ENCODE assay signal across 9 cellular contexts in the genomic region with DNA sequence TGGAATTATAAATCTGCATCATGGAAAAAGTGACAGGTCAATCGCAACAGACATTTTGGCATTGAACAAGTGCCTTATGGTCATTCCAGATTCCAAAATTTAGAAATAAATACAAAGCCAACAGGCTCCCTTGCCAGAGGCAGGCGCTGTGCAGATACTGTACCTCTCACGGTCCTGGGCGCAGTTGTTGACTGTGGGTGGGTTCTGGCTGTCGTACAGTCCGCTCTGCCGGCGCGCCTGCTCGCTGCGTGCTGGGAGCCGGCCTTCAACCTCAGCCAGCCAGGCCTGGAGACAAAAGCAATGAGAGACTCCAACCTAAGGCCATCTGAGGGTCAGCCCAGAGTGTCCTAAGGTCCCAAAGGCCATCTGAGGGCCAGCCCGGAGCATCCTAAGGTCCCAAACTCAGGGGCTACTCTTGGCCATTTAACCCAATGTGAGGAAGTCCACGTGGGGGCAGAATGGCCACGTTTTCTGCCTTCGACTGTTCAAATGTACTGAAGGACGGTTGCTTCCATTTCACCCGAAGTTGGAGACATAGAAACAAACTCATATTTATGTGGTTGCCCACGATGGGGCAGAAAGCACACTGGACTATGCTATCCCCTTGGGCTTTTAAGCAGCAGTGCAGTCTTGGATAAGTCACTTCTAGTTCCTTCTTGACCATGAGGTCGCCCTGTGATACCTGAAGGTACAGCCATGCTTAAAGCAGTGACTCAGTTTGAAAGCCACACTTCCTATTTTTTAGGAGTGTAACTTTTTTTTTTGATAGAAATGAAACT.
A peak's percentile ranks its signal among the peaks of the same experiment; 100 is the strongest.
DNase-seq lines count a peak whose midpoint lies in the region; ATAC-seq and TF ChIP-seq lines count a peak whose summit lies in the region.
"Had no signal": no experiment of that assay in that cellular context is flagged by ENCODE, and none has a peak within 500 bp of the region (broad histone marks: within the 10 kb centered on the region; RNA-seq: fewer than 3 reads in every experiment).

No MANE protein-coding gene starts in this region.

- no peaks in the 10 kb centered on the region for H3F3A ChIP-seq in neural progenitor cell (ENCODE audit: low read depth)

- no peaks in the 10 kb centered on the region for H3K79me2 ChIP-seq in neural progenitor cell (ENCODE audit: low read depth)

- H3K9me3 ChIP-seq in esophagus muscularis mucosa (no peaks in the 10 kb centered on the region), neural progenitor cell (ENCODE audit: low read depth) (no peaks in the 10 kb centered on the region)

- peak; percentile 82 for ATAC-seq in GM18498 (IDR thresholded peaks at IDR 0.05; ENCODE audit: unreplicated experiment)
- peak; percentile 84 for ATAC-seq in GM21367 (IDR thresholded peaks at IDR 0.05; ENCODE audit: unreplicated experiment)
- peak; percentile 66 for ATAC-seq in HG03457 (IDR thresholded peaks at IDR 0.05; ENCODE audit: unreplicated experiment)

- H3K36me3 Mint-ChIP-seq in neural progenitor cell, result peaks cover 31% of the 10 kb centered on the region

- DNase-seq in esophagus muscularis mucosa (ENCODE audit: extremely low spot score) (no peak), neural progenitor cell (ENCODE audit: low spot score) (no peak), NCI-H187 (lab: John Stamatoyannopoulos, UW) (no peak), coronary artery (ENCODE audit: low spot score) (no peak)
- DNase-seq in activated CD8-positive, alpha-beta memory T cell treated with anti-CD3 and anti-CD28 coated beads, Interleukin-2, amount 50 U/mL, for 48 hours, result no peak
- DNase-seq: NCI-H146 had no signal

- no peak for TF ChIP-seq POLR2A in esophagus muscularis mucosa (IDR thresholded peaks at IDR 0.05; ENCODE audit: low read depth)

- peaks cover 51 to 99% (median 75%) of the 10 kb centered on the region in 4 donors for H3K36me3 ChIP-seq in esophagus muscularis mucosa
- no peaks in the 10 kb centered on the region for H3K36me3 ChIP-seq in neural progenitor cell

- H4K20me1 ChIP-seq in neural progenitor cell (ENCODE audit: low read depth), result no peaks in the 10 kb centered on the region

- intact Hi-C loops in esophagus muscularis mucosa (cut with DNase I), result no loop called here

- no peak overlapping the region for H2AFZ ChIP-seq in neural progenitor cell (replicated peaks)

- H3K4me3 ChIP-seq in esophagus muscularis mucosa (no peak overlapping the region), neural progenitor cell (no peak overlapping the region), coronary artery (no peak overlapping the region)

- H3K27me3 ChIP-seq in esophagus muscularis mucosa, result no peaks in the 10 kb centered on the region
- H3K27me3 ChIP-seq in neural progenitor cell, result no peaks in the 10 kb centered on the region

- H3K27ac Mint-ChIP-seq in neural progenitor cell, result no peak overlapping the region

- no peak overlapping the region for H3K4me2 ChIP-seq in neural progenitor cell

- H3K27ac ChIP-seq in esophagus muscularis mucosa (replicated peaks in 1 of 4) (peak overlapping the region in 3 of 4 donors; percentile 22 to 39 (median 27)), neural progenitor cell (no peak overlapping the region), coronary artery (no peak overlapping the region)

- no peak overlapping the region for H3K4me3 Mint-ChIP-seq in neural progenitor cell

- H3K9ac ChIP-seq in neural progenitor cell, result no peak overlapping the region

- H3K27me3 Mint-ChIP-seq in neural progenitor cell (ENCODE audit: insufficient read depth, low read depth), result peaks cover 13% of the 10 kb centered on the region

- TF ChIP-seq CTCF in esophagus muscularis mucosa (IDR thresholded peaks at IDR 0.05) (no peak), neural progenitor cell (IDR thresholded peaks at IDR 0.05) (no peak), coronary artery (IDR thresholded peaks at IDR 0.05) (no peak)

- peaks cover 0 to 24% (median 16%) of the 10 kb centered on the region in 4 donors for H3K4me1 ChIP-seq in esophagus muscularis mucosa
- H3K4me1 ChIP-seq in neural progenitor cell, result no peaks in the 10 kb centered on the region

- H3K9me3 Mint-ChIP-seq in neural progenitor cell, result no peaks in the 10 kb centered on the region

- no peak for TF ChIP-seq EP300 in esophagus muscularis mucosa (IDR thresholded peaks at IDR 0.05)

- WGBS in esophagus muscularis mucosa, result 90% methylated on average over 18 of the region's 20 CpGs

- peaks cover 2% of the 10 kb centered on the region for H3K4me1 Mint-ChIP-seq in neural progenitor cell

Comparison
In these comparisons a context has a peak if more than half of its experiments do, and no peak if none do; other contexts are left out.
1. H3K27ac ChIP-seq: peak in esophagus muscularis mucosa (3 of 4); none in neural progenitor cell (single experiment) and coronary artery (0 of 2).
2. Peak in every context shown above with its lines, with median percentiles within 50 percentile points of each other: ATAC-seq.